In genomic region chr1:207822124-207822601, GRCh38 we compare ENCODE assay signal across 9 cellular contexts.
DNase-seq lines count a peak whose midpoint lies in the region; ATAC-seq, FAIRE-seq and TF ChIP-seq lines count a peak whose summit lies in the region.
"Had no signal": no experiment of that assay in that cellular context is flagged by ENCODE, and none has a peak within 500 bp of the region (broad histone marks: within the 10 kb centered on the region; RNA-seq: fewer than 3 reads in every experiment).

No MANE protein-coding gene starts in this region.

- H3K27ac ChIP-seq in A549: peak overlapping the region; percentile 37 to 91; a peak in 5 of 6 replicates
- H3K27ac ChIP-seq in upper lobe of left lung: peak overlapping the region; percentile 97 to 98 (median 98)

- no peaks in the 10 kb centered on the region for H3K9me3 ChIP-seq in A549
- H3K9me3 ChIP-seq in endocrine pancreas (ENCODE audit: control insufficient read depth, low read length): no peaks in the 10 kb centered on the region
- H3K9me3 ChIP-seq in upper lobe of left lung: no peaks in the 10 kb centered on the region

- FAIRE-seq in A549 (lab: Jason Lieb, UNC): no peak
- FAIRE-seq: astrocyte had no signal

- H3K4me2 ChIP-seq in A549: peak overlapping the region; percentile 95

- no peak for ATAC-seq in A549
- peak; percentile 40 for ATAC-seq in GM19023 (IDR thresholded peaks at IDR 0.05; ENCODE audit: unreplicated experiment)
- ATAC-seq in HG03139 (IDR thresholded peaks at IDR 0.05; ENCODE audit: unreplicated experiment): peak; percentile 35
- ATAC-seq in upper lobe of left lung (ENCODE audit: low FRiP score in 2 of 2): no peak

- peak overlapping the region; percentile 30; the same call in 2 of the 3 replicates for H3K4me3 ChIP-seq in A549
- H3K4me3 ChIP-seq in endocrine pancreas (ENCODE audit: control insufficient read depth, insufficient read depth, low read length): peak overlapping the region; percentile 93
- peak overlapping the region; percentile 34 to 68 (median 64) for H3K4me3 ChIP-seq in upper lobe of left lung

- H3K36me3 ChIP-seq in endocrine pancreas (ENCODE audit: control insufficient read depth, insufficient read depth, low read length): peaks cover 10% of the 10 kb centered on the region
- H3K36me3 ChIP-seq in upper lobe of left lung: peaks cover 0 to 31% (median 18%) of the 10 kb centered on the region in 4 donors

- CTCF ChIA-PET in A549 (lab: Yijun Ruan, JAX): interaction anchor here (0.8 to 16.6 kb wide), 8 partner anchors 9 to 141 kb away, joined by 4 to 260 read pairs (median 10); no protein-coding TSS in a partner anchor

- TF ChIP-seq EP300 in A549 (IDR thresholded peaks at IDR 0.05) (no peak), upper lobe of left lung (IDR thresholded peaks at IDR 0.05) (no peak)

- 94% methylated on average over 8 of the region's 8 CpGs for WGBS in A549 (ENCODE audit: missing lambda C conversion rate)
- WGBS in upper lobe of left lung, 2 donors: 48 to 79% methylated on average over 6 to 8 of the region's 8 CpGs

- TF ChIP-seq POLR2A in A549 (IDR thresholded peaks at IDR 0.05; ENCODE audit: low read length): no peak
- TF ChIP-seq POLR2A in upper lobe of left lung (IDR thresholded peaks at IDR 0.05): peak in 1 of 4 donors; percentile 29

- DNase-seq in A549 (ENCODE audit: low read depth in 1 of 2, low spot score in 1 of 2) (no peak), upper lobe of left lung (no peak), dermis blood vessel endothelial cell (no peak), glomerular visceral epithelial cell (ENCODE audit: extremely low spot score) (no peak), NCI-H82 (lab: John Stamatoyannopoulos, UW) (no peak)

- TF ChIP-seq CTCF in A549 (IDR thresholded peaks at IDR 0.05) (no peak), upper lobe of left lung (IDR thresholded peaks at IDR 0.05) (peak in 1 of 6 experiments; percentile 6)

- POLR2A ChIA-PET in A549 (lab: Yijun Ruan, JAX): interaction anchor here (1.0 to 2.8 kb wide), 5 partner anchors 10 to 47 kb away, joined by 3 to 15 read pairs (median 4); no protein-coding TSS in a partner anchor

- no peaks in the 10 kb centered on the region for H3K27me3 ChIP-seq in endocrine pancreas (ENCODE audit: control insufficient read depth, insufficient read depth, low read length)
- H3K27me3 ChIP-seq in upper lobe of left lung: no peaks in the 10 kb centered on the region

- peak overlapping the region; percentile 88 for H3K9ac ChIP-seq in endocrine pancreas (ENCODE audit: control insufficient read depth, insufficient read depth, low read length)

- TF ChIP-seq RAD21 in A549 (conservative IDR thresholded peaks at IDR 0.05 in 1 of 2, IDR thresholded peaks at IDR 0.05 in 1 of 2): no peak

- H3K4me1 ChIP-seq in A549 (peaks cover 75% of the 10 kb centered on the region), endocrine pancreas (ENCODE audit: control insufficient read depth, insufficient read depth, low read length) (no peaks in the 10 kb centered on the region), upper lobe of left lung (peaks cover 73 to 91% (median 82%) of the 10 kb centered on the region in 4 donors)

TF ChIP-seq in A549, 52 proteins besides CTCF, POLR2A, EP300 and RAD21:
- TF ChIP-seq TFCP2L1 (CRISPR knock-in tag; IDR thresholded peaks at IDR 0.05) (no peak), HEYL (CRISPR knock-in tag; IDR thresholded peaks at IDR 0.05) (no peak), PHF8 (IDR thresholded peaks at IDR 0.05; ENCODE audit: borderline replicate concordance, low read depth) (no peak), HOXA7 (CRISPR knock-in tag; IDR thresholded peaks at IDR 0.05) (no peak), TP53 (CRISPR knock-in tag; IDR thresholded peaks at IDR 0.05) (no peak), ZFP36 (IDR thresholded peaks at IDR 0.05; ENCODE audit: borderline replicate concordance, partially characterized antibody) (no peak), NPAS2 (CRISPR knock-in tag; IDR thresholded peaks at IDR 0.05; ENCODE audit: borderline replicate concordance) (no peak), EHMT2 (IDR thresholded peaks at IDR 0.05; ENCODE audit: low read depth) (no peak)
- TF ChIP-seq, protein P1, sequence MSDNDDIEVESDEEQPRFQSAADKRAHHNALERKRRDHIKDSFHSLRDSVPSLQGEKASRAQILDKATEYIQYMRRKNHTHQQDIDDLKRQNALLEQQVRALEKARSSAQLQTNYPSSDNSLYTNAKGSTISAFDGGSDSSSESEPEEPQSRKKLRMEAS (IDR thresholded peaks at IDR 0.05): no peak
- TF ChIP-seq, protein P2, sequence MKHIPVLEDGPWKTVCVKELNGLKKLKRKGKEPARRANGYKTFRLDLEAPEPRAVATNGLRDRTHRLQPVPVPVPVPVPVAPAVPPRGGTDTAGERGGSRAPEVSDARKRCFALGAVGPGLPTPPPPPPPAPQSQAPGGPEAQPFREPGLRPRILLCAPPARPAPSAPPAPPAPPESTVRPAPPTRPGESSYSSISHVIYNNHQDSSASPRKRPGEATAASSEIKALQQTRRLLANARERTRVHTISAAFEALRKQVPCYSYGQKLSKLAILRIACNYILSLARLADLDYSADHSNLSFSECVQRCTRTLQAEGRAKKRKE (CRISPR knock-in tag; IDR thresholded peaks at IDR 0.05; ENCODE audit: low read depth): no peak
- TF ChIP-seq, protein P3, sequence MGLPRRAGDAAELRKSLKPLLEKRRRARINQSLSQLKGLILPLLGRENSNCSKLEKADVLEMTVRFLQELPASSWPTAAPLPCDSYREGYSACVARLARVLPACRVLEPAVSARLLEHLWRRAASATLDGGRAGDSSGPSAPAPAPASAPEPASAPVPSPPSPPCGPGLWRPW (IDR thresholded peaks at IDR 0.05): no peak

Comparison
In these comparisons a context has a peak if more than half of its experiments do, and no peak if none do; other contexts are left out.
1. ATAC-seq: peak in GM19023 (single experiment) and HG03139 (single experiment); none in A549 (0 of 2) and upper lobe of left lung (0 of 2).
2. H3K4me3 ChIP-seq: peak in every context shown above with its lines; median percentile 93 in endocrine pancreas; 64 in upper lobe of left lung; 30 in A549.